Comparison of ENCODE assay signal across 1 cellular context in the genomic region with DNA sequence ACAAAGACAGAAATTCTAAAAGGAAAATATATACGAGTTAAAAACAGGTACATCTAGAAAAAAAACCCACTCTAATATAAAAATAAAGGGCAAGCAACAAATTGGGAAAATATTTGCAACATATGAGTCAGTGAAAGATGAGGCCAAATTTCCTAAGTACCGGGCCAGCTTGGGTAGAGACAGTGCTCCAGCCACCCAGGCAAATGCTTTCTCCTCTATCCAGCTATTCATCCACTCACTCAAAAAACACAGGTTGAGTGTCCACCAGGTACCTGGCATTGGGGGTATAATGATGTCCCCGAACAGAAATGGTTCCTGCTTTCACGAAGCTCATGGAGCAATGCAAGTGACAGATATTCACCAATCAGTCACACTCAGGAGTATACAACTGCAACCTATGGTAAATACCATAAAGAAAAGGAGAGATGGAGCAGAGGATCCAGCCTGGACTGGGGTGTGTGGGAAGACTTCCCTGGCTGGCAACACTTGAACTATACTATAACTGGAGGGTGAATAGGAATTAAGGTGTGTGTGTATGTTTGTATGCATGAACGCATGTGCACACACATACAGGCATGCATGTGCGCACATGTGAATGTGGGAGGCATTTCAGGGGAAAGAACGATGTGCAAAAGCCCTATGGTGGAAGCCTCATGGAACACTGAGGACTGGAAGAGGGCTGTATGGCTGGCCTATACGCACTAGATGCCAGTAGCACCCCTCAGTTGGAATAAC.
TF ChIP-seq lines count a peak whose summit lies in the region.

No MANE protein-coding gene starts in this region.

TF ChIP-seq in H1, 55 proteins besides CTCF, POLR2A, EP300 and RAD21:
- TF ChIP-seq TAF7 (optimal IDR thresholded peaks at IDR 0.05; ENCODE audit: borderline replicate concordance, low read depth, low read length): no peak
- TF ChIP-seq, protein P1, sequence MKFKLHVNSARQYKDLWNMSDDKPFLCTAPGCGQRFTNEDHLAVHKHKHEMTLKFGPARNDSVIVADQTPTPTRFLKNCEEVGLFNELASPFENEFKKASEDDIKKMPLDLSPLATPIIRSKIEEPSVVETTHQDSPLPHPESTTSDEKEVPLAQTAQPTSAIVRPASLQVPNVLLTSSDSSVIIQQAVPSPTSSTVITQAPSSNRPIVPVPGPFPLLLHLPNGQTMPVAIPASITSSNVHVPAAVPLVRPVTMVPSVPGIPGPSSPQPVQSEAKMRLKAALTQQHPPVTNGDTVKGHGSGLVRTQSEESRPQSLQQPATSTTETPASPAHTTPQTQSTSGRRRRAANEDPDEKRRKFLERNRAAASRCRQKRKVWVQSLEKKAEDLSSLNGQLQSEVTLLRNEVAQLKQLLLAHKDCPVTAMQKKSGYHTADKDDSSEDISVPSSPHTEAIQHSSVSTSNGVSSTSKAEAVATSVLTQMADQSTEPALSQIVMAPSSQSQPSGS (IDR thresholded peaks at IDR 0.05; ENCODE audit: low read length): no peak
- no peak for TF ChIP-seq ASH2L (IDR thresholded peaks at IDR 0.05; ENCODE audit: low read length)
- TF ChIP-seq TCF12 (IDR thresholded peaks at IDR 0.05; ENCODE audit: low read depth, low read length): no peak
